11 cellular contexts compared by ENCODE assay signal in the genomic region with DNA sequence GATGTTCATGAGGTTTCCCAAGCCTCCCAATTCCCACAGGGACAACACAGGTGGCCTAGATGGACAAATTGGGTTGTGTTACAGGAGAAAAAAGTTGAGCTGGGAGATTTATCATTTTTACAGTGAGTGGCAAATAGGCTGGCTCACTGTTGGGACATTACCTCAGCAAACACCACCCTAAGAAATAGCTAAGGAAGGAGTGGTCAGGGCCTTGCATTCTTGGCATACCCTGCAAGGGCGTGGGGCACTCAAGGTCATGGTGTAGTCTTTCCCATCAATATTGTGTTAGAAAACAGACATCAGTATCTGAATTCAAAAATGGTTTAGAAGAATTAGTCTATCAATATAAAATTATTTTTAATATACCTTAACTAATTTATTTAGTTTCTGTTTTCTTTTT. TPM values are rescaled to one million over a fixed set of nuclear protein-coding genes. Genes with fewer than 3 reads are reported as not detected.
DNase-seq lines count a peak whose midpoint lies in the region; ATAC-seq, FAIRE-seq and TF ChIP-seq lines count a peak whose summit lies in the region.
"Had no signal": no experiment of that assay in that cellular context is flagged by ENCODE, and none has a peak within 500 bp of the region (broad histone marks: within the 10 kb centered on the region; RNA-seq: fewer than 3 reads in every experiment).

No MANE protein-coding gene starts in this region.

- no peak for TF ChIP-seq CTCF in stomach (IDR thresholded peaks at IDR 0.05)

- no peak for ATAC-seq in GM19397 (IDR thresholded peaks at IDR 0.05; ENCODE audit: unreplicated experiment)
- ATAC-seq in HG02884 (IDR thresholded peaks at IDR 0.05; ENCODE audit: unreplicated experiment) = no peak
- ATAC-seq: stimulated activated memory B cell treated with anti-CD40 and anti-IgM and Interleukin-4, amounts not matched to agents 10 μg/mL and 1 μg/mL and 100 μg/mL, for 72 hours had no signal

- peak overlapping the region; percentile 59 for H3K27ac ChIP-seq in SJSA1
- peak overlapping the region in 2 of 5 donors; percentile 46 for H3K27ac ChIP-seq in stomach
- H3K27ac ChIP-seq: adrenal gland had no signal

- H3K27me3 ChIP-seq in SJSA1 (replicated peaks) (no peaks in the 10 kb centered on the region), stomach (no peaks in the 10 kb centered on the region)
- H3K27me3 ChIP-seq: adrenal gland had no signal

- WGBS in stomach, 5 donors = 23 to 61% (median 48%) methylated on average over 1 of the region's 1 CpG

- no peak overlapping the region for H3K4me3 ChIP-seq in SJSA1
- H3K4me3 ChIP-seq in stomach = no peak overlapping the region
- H3K4me3 ChIP-seq: adrenal gland had no signal

- peaks cover 8% of the 10 kb centered on the region for H3K4me1 ChIP-seq in SJSA1 (replicated peaks)
- no peaks in the 10 kb centered on the region for H3K4me1 ChIP-seq in stomach
- H3K4me1 ChIP-seq: adrenal gland had no signal

- peak; percentile 83 for FAIRE-seq in H54 (lab: Jason Lieb, UNC)

- H3K36me3 ChIP-seq in SJSA1 (no peaks in the 10 kb centered on the region), stomach (no peaks in the 10 kb centered on the region)
- H3K36me3 ChIP-seq: adrenal gland had no signal

- intact Hi-C loops in stomach (cut with DNase I; ENCODE audit: low total_unique reads) = no loop called here

- no peak for TF ChIP-seq EP300 in stomach (IDR thresholded peaks at IDR 0.05)

- DNase-seq in H54 (ENCODE audit: insufficient read length, low spot score) = peak; percentile 52
- DNase-seq in SJSA1 (ENCODE audit: low read depth in 1 of 2, low spot score in 2 of 2) = peak; percentile 46 to 70
- DNase-seq in glomerular visceral epithelial cell (ENCODE audit: extremely low spot score) = peak; percentile 74
- peak; percentile 59 for DNase-seq in stomach
- no peak for DNase-seq in NCI-H1436 treated with DMSO at 0.1 percent for 48 hours (lab: John Stamatoyannopoulos, UW)
- DNase-seq: GDM1, NCI-H2227 treated with DMSO at 0.1 percent for 48 hours had no signal

- TF ChIP-seq POLR2A in H54 (IDR thresholded peaks at IDR 0.05; ENCODE audit: low read depth, low read length) = no peak
- TF ChIP-seq POLR2A in stomach (IDR thresholded peaks at IDR 0.05) = no peak

- H3K9me3 ChIP-seq in SJSA1 (replicated peaks) (0 out of 2 replicates have a peak, but pooled peaks cover 2% of the 10 kb centered on the region), stomach (peaks cover 3 to 17% (median 12%) of the 10 kb centered on the region in 4 donors)
- H3K9me3 ChIP-seq: adrenal gland had no signal

RNA-seq across cellular contexts. Expression of a gene that starts 23.4 kb away (rescaled TPM):
- total RNA-seq in SJSA1 (2014; rRNA removed; shearing (Covaris generic)) = 15.5 and 16.1 TPM in 2 replicates
- 10 to 100 TPM in 4 of 5 donors, 1 to 10 TPM in 1; 9.0 to 53.2 (median 25.0) TPM for total RNA-seq in stomach
- 1 to 10 TPM; 1.2 to 3.1 (median 2.6) TPM for polyA plus RNA-seq in stomach
